In genomic region chr11:65446446-65447277, GRCh38 we compare ENCODE assay signal across 8 cellular contexts. TPM values are rescaled to one million over a fixed set of nuclear protein-coding genes. Genes with fewer than 3 reads are reported as not detected.
DNase-seq lines count a peak whose midpoint lies in the region; ATAC-seq, FAIRE-seq and TF ChIP-seq lines count a peak whose summit lies in the region.

No MANE protein-coding gene starts in this region.

- peak; percentile 6 to 20 for ATAC-seq in left cardiac atrium

- 87 to 90% (median 88%) methylated on average over 11 of the region's 11 CpGs for WGBS in small intestine, 3 donors
- 75 to 79% methylated on average over 11 of the region's 11 CpGs for WGBS in testis, 2 donors

- H3K27me3 ChIP-seq in small intestine (ENCODE audit: control insufficient read depth in 2 of 2, insufficient read depth in 2 of 2, low read length in 2 of 2) (no peaks in the 10 kb centered on the region), testis (no peaks in the 10 kb centered on the region)

- H3K4me3 ChIP-seq in small intestine (ENCODE audit: low read depth in 1 of 2, low read length in 2 of 2) = no peak overlapping the region
- H3K4me3 ChIP-seq in testis = no peak overlapping the region

- no peak for FAIRE-seq in small intestine (lab: Jason Lieb, UNC)

- H3K36me3 ChIP-seq in small intestine (ENCODE audit: control insufficient read depth in 2 of 2, insufficient read depth in 2 of 2, low read length in 2 of 2) (no peaks in the 10 kb centered on the region), testis (ENCODE audit: low read depth, missing control alignments) (no peaks in the 10 kb centered on the region)

- H3K4me1 ChIP-seq in small intestine (ENCODE audit: control insufficient read depth in 2 of 2, insufficient read depth in 1 of 2, low read depth in 1 of 2, low read length in 1 of 2) (no peaks in the 10 kb centered on the region), testis (peaks cover 6% of the 10 kb centered on the region)

- intact Hi-C loops in left cardiac atrium (cut with DNase I) = no loop called here
- intact Hi-C loops in testis (cut with DNase I; ENCODE audit: low total_unique reads) = no loop called here

- TF ChIP-seq CTCF in GM20000 (IDR thresholded peaks at IDR 0.05; ENCODE audit: extremely low read depth, missing control alignments) (no peak), testis (IDR thresholded peaks at IDR 0.05) (no peak)

- no peak for TF ChIP-seq POLR2A in testis (IDR thresholded peaks at IDR 0.05)

- DNase-seq in H4 (ENCODE audit: low spot score) (peak; percentile 17), left cardiac atrium (peak; percentile 68), small intestine (peak; percentile 25), GM20000 (ENCODE audit: low spot score) (no peak), activated gamma-delta T cell (lab: John Stamatoyannopoulos, UW) (no peak), testis (no peak)
- peak; percentile 51 for DNase-seq in activated CD8-positive, alpha-beta memory T cell treated with anti-CD3 and anti-CD28 coated beads, Interleukin-2, amount 50 U/mL, for 48 hours
- no peak for DNase-seq in stimulated activated CD4-positive, alpha-beta T cell treated with anti-CD3 and anti-CD28 coated beads, Interleukin-1b, Interleukin-23, amount 100 ng/mL, for 48 hours

- H3K27ac ChIP-seq in small intestine (ENCODE audit: low read depth in 1 of 2, low read length in 1 of 2) (peak overlapping the region in 1 of 2 donors; percentile 51), testis (peak overlapping the region in 1 of 2 donors; percentile 26)

- no peaks in the 10 kb centered on the region for H3K9me3 ChIP-seq in small intestine (ENCODE audit: control insufficient read depth, low read depth)
- no peaks in the 10 kb centered on the region for H3K9me3 ChIP-seq in testis

RNA-seq across cellular contexts. Expression of gene NEAT1, which starts 24.1 kb away (rescaled TPM):
- total RNA-seq in H4 (2014; rRNA removed; shearing (Covaris generic)) = 2.9 and 3.4 TPM in 2 replicates
- 100 to 1,000 TPM; 405 to 657 TPM for total RNA-seq in left cardiac atrium
- polyA plus RNA-seq in small intestine = 1,000 to 10,000 TPM in 1 of 3 donors, 100 to 1,000 TPM in 2; 256 to 3,420 (median 665) TPM
- 100 to 1,000 TPM; 230 to 243 TPM for total RNA-seq in testis
- polyA plus RNA-seq in testis (ENCODE audit: insufficient read depth, low read depth, low replicate concordance) = 189 TPM

RNA-seq across cellular contexts. Expression of gene MALAT1, which starts 52.2 kb away (rescaled TPM):
- 168 and 177 TPM in 2 replicates for total RNA-seq in H4 (2014; rRNA removed; shearing (Covaris generic))
- 1,000 to 10,000 TPM; 4,098 to 7,342 TPM for total RNA-seq in left cardiac atrium
- polyA plus RNA-seq in small intestine = 100 to 1,000 TPM; 155 to 454 (median 159) TPM
- 1,000 to 10,000 TPM; 8,109 to 9,314 TPM for total RNA-seq in testis
- 26.7 TPM for polyA plus RNA-seq in testis (ENCODE audit: insufficient read depth, low read depth, low replicate concordance)

Comparison
In these comparisons a context has a peak if more than half of its experiments do, and no peak if none do; other contexts are left out.
1. DNase-seq: peak in H4 (single experiment), activated CD8-positive, alpha-beta memory T cell treated with anti-CD3 and anti-CD28 coated beads, Interleukin-2, amount 50 U/mL, for 48 hours (single experiment), left cardiac atrium (single experiment) and small intestine (single experiment); none in GM20000 (single experiment), stimulated activated CD4-positive, alpha-beta T cell treated with anti-CD3 and anti-CD28 coated beads, Interleukin-1b, Interleukin-23, amount 100 ng/mL, for 48 hours (single experiment), activated gamma-delta T cell (single experiment) and testis (single experiment).
2. RNA of gene NEAT1, which starts 24.1 kb away (total RNA-seq): 405 to 657 TPM in left cardiac atrium and 230 to 243 TPM in testis; 2.9 to 3.4 TPM in H4; every median in the first group is over 10 times any median in the second.
3. RNA of gene MALAT1, which starts 52.2 kb away (total RNA-seq): 8,109 to 9,314 TPM in testis and 4,098 to 7,342 TPM in left cardiac atrium; 168 to 177 TPM in H4; every median in the first group is over 10 times any median in the second.